In the genomic region with DNA sequence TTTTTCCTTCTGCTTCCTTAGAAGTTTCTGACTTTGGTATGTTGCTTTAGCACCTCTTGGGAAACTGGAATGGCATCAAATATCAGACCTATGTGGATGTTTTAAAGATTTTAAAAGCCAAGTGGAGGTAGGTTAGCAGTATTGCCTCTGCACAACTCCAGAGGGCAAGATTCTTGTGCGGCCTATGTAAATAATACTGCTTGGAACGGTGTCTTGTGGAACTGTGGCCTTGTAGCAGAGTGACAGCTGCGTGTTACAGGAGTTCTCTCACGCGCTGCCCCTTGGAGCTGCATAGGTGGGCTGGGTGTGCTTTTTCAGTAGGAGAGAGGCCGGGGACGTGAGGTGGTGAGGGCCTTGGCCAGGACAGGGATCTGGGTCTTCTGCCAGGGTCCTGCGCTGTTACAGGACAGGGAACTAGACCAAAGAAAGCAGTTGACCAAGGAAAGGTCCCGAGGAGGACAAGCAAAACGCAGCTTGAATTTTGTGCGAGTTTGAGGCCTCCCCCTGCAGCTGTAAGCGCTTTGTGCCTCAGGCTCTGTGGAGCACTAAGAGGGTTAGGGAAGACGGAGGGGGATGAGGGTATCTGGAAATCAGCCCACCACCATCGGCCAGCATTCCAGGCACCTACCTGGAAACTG, we compare ENCODE assay signal across 8 cellular contexts. TPM values are rescaled to one million over a fixed set of nuclear protein-coding genes. Genes with fewer than 3 reads are reported as not detected.
A peak's percentile ranks its signal among the peaks of the same experiment; 100 is the strongest.
DNase-seq lines count a peak whose midpoint lies in the region; FAIRE-seq and TF ChIP-seq lines count a peak whose summit lies in the region.

No MANE protein-coding gene starts in this region.

- H3K9me3 ChIP-seq in A673 (ENCODE audit: low read depth, low read length, poor library complexity, severe bottlenecking) (no peaks in the 10 kb centered on the region), HUES64 (ENCODE audit: insufficient read depth, low read depth, low read length) (no peaks in the 10 kb centered on the region), muscle layer of duodenum (ENCODE audit: control insufficient read depth in 1 of 2, low read length in 2 of 2) (no peaks in the 10 kb centered on the region)

- H3K27me3 ChIP-seq in A673 (replicated peaks; ENCODE audit: insufficient read depth, low read depth, low read length, poor library complexity) (no peaks in the 10 kb centered on the region), HUES64 (ENCODE audit: insufficient read depth, low read length) (no peaks in the 10 kb centered on the region), muscle layer of duodenum (ENCODE audit: low read depth, low read length) (no peaks in the 10 kb centered on the region)

- no peaks in the 10 kb centered on the region for H3K36me3 ChIP-seq in A673 (ENCODE audit: insufficient read depth, low read length, poor library complexity, severe bottlenecking)
- H3K36me3 ChIP-seq in HUES64 (ENCODE audit: insufficient read depth, low read length): no peaks in the 10 kb centered on the region
- no peaks in the 10 kb centered on the region for H3K36me3 ChIP-seq in muscle layer of duodenum (ENCODE audit: control insufficient read depth in 1 of 2, insufficient read depth in 2 of 2, low read length in 2 of 2)

- H3K4me1 ChIP-seq in A673 (ENCODE audit: insufficient read depth, low read length, poor library complexity, severe bottlenecking) (peaks cover 15% of the 10 kb centered on the region), HUES64 (ENCODE audit: insufficient read depth, low read length) (peaks cover 17% of the 10 kb centered on the region), muscle layer of duodenum (ENCODE audit: control insufficient read depth in 1 of 2, insufficient read depth in 2 of 2, low read length in 2 of 2) (peaks cover 6 to 13% of the 10 kb centered on the region in 2 donors)

- no peak for FAIRE-seq in HTR-8/SVneo (lab: Jason Lieb, UNC)

- H3K4me3 ChIP-seq in A673 (ENCODE audit: low read depth, low read length, poor library complexity, severe bottlenecking) (peak overlapping the region; percentile 98), HUES64 (ENCODE audit: low read length) (peak overlapping the region; percentile 85), cardiac fibroblast (replicated peaks in 1 of 2; ENCODE audit: low read depth in 2 of 2, low read length in 2 of 2) (peak overlapping the region; percentile 84 to 91), muscle layer of duodenum (ENCODE audit: low read depth in 1 of 2, low read length in 2 of 2) (peak overlapping the region; percentile 84 to 88)

- WGBS in HUES64: 81% methylated on average over 14 of the region's 14 CpGs

- POLR2A ChIA-PET in A673 (lab: Charles Lee; ENCODE audit: low non-redundant PET): no interaction called here

- peak overlapping the region; percentile 88; the same call in 1 of the 2 replicates for H3K9ac ChIP-seq in HUES64 (ENCODE audit: low read depth, low read length)

- TF ChIP-seq CTCF in A673 (conservative IDR thresholded peaks at IDR 0.05; ENCODE audit: low read depth, low read length): no peak
- TF ChIP-seq CTCF in cardiac fibroblast (IDR thresholded peaks at IDR 0.05; ENCODE audit: low read depth, low read length): no peak

- DNase-seq in A673 (ENCODE audit: low spot score): no peak
- no peak for DNase-seq in cardiac fibroblast (ENCODE audit: low read depth in 2 of 2)
- no peak for DNase-seq in HTR-8/SVneo (ENCODE audit: insufficient read length, low spot score)
- DNase-seq in GF-D8 (lab: John Stamatoyannopoulos, UW): no peak
- DNase-seq in NCI-H2196 (lab: John Stamatoyannopoulos, UW; ENCODE audit: unreplicated experiment): no peak
- DNase-seq in nucleus accumbens (lab: John Stamatoyannopoulos, UW): no peak

- intact Hi-C loops in A673 (cut with micrococcal nuclease; ENCODE audit: unreplicated experiment): no loop called here

- H3K27ac ChIP-seq in A673 (ENCODE audit: low read depth, low read length, poor library complexity, severe bottlenecking): peak overlapping the region; percentile 90
- H3K27ac ChIP-seq in HUES64 (ENCODE audit: low read depth, low read length): no peak overlapping the region
- no peak overlapping the region for H3K27ac ChIP-seq in muscle layer of duodenum (ENCODE audit: low read length)

- TSS peak; percentile 54 for BruUV-seq in A673 (replicated peaks; lab: Mats Ljungman, UMichigan)

- CTCF ChIA-PET in A673 (lab: Charles Lee): no interaction called here

RNA-seq across cellular contexts. Expression of gene TMEM181, which starts 1.5 kb away (rescaled TPM):
- total RNA-seq in A673 (2021): 29.4 and 31.6 TPM in 2 replicates
- polyA plus RNA-seq in HUES64 (2013, experiment 1 of 2): 11.7 TPM
- 14.6 TPM for polyA plus RNA-seq in HUES64 (2013, experiment 2 of 2)
